ENCODE assay signal across 19 cellular contexts in the genomic region with DNA sequence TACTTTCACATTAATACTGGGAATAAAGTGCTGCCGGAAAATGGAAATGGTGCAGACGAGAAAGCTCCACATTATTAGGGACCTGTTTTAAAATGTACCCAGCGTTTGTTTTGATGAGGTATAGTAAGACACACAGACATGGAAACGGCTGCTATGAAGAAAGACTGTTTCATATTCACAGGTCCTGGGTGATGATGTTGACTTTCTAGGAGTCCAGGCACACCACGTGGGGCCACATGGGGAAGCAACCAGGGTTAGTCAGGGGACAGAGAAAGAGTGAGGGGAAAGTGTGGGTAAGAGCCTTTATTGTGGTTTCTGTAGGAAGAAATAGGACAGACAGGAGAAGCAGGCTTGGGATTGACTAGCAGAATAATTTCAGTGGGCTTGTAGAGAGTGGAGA.
"Had no signal": no experiment of that assay in that cellular context is flagged by ENCODE, and none has a peak within 500 bp of the region (broad histone marks: within the 10 kb centered on the region; RNA-seq: fewer than 3 reads in every experiment).

No MANE protein-coding gene starts in this region.

- DNase-seq: activated CD4-positive, CD25-positive, alpha-beta regulatory T cell treated with anti-CD3 and anti-CD28 coated beads, Interleukin-2, amount 50 U/mL, for 72 hours; activated CD8-positive, alpha-beta memory T cell treated with anti-CD3 and anti-CD28 coated beads for 24 hours; activated CD8-positive, alpha-beta memory T cell treated with anti-CD3 and anti-CD28 coated beads, Interleukin-2, amount 50 U/mL, for 48 hours; activated effector memory CD4-positive, alpha-beta T cell treated with Interleukin-2 at 50 U/mL for 16 hours; activated naive CD4-positive, alpha-beta T cell treated with anti-CD3 and anti-CD28 coated beads, Interleukin-2, amount 50 U/mL, for 16 hours; activated T-cell treated with anti-CD3 and anti-CD28 coated beads, Interleukin-2, amount 50 U/mL, for 48 hours; aorta; colonic mucosa; endodermal cell; foreskin keratinocyte; glutamatergic neuron; left ventricle myocardium inferior; mammary epithelial cell; retina; spleen; stimulated activated naive B cell treated with anti-CD40 and anti-IgM and Interleukin-4, amounts not matched to agents 10 μg/mL and 1 μg/mL and 100 μg/mL, for 72 hours; T1000; upper lobe of left lung had no signal

- H3K4me1 ChIP-seq: colonic mucosa, foreskin keratinocyte, left ventricle myocardium inferior, spleen, upper lobe of left lung had no signal

- H3K9me3 ChIP-seq: colonic mucosa, left ventricle myocardium inferior, spleen, thoracic aorta, upper lobe of left lung had no signal

- ATAC-seq: stimulated activated naive B cell treated with anti-CD40 and anti-IgM and Interleukin-4, amounts not matched to agents 10 μg/mL and 1 μg/mL and 100 μg/mL, for 72 hours had no signal

- H3K27me3 ChIP-seq: colonic mucosa, upper lobe of left lung had no signal

- H3K27ac ChIP-seq: colonic mucosa, foreskin keratinocyte, left ventricle myocardium inferior, spleen, thoracic aorta, upper lobe of left lung had no signal

- H3K4me3 ChIP-seq: colonic mucosa, left ventricle myocardium inferior, spleen, thoracic aorta, upper lobe of left lung had no signal

- H3K36me3 ChIP-seq: colonic mucosa, left ventricle myocardium inferior, spleen, thoracic aorta, upper lobe of left lung had no signal
